ENCODE assay signal across 34 cellular contexts in genomic region chr6:67199425-67199824, GRCh38.
"Had no signal": no experiment of that assay in that cellular context is flagged by ENCODE, and none has a peak within 500 bp of the region (broad histone marks: within the 10 kb centered on the region; RNA-seq: fewer than 3 reads in every experiment).

No MANE protein-coding gene starts in this region.

- H3K9ac ChIP-seq: KMS-11 had no signal

- DNase-seq: Kasumi-1, MG63, MM.1S, MV-4-11, NCI-H1048, NCI-H1092, NCI-H1092 treated with DMSO at 0.1 percent for 48 hours, NCI-H1105, NCI-H1417, NCI-H1417 treated with DMSO at 0.1 percent for 48 hours, NCI-H1436, NCI-H1436 treated with DMSO at 0.1 percent for 48 hours, NCI-H146, NCI-H1694, NCI-H1694 treated with DMSO at 0.1 percent for 48 hours, NCI-H187, NCI-H187 treated with DMSO at 0.1 percent for 48 hours, NCI-H1930, NCI-H2029, NCI-H2029 treated with DMSO at 0.1 percent for 48 hours, NCI-H2081, NCI-H2081 treated with DMSO at 0.1 percent for 48 hours, NCI-H2107, NCI-H2171, NCI-H2171 treated with DMSO at 0.1 percent for 48 hours, NCI-H2227 treated with DMSO at 0.1 percent for 48 hours, NCI-H226, NCI-H345, NCI-H446, NCI-H446 treated with DMSO at 0.1 percent for 48 hours, NCI-H510A, NCI-H510A treated with DMSO at 0.1 percent for 48 hours, NCI-H524 had no signal

- H3K9me3 ChIP-seq: MG63 had no signal

- H3K4me3 ChIP-seq: MG63 had no signal

- H3K36me3 ChIP-seq: MG63 had no signal

- H3K27me3 ChIP-seq: MG63 had no signal

- H3K27ac ChIP-seq: KMS-11 had no signal

- H3K4me2 ChIP-seq: KMS-11 had no signal
